Comparison of ENCODE assay signal across 13 cellular contexts in the genomic region with DNA sequence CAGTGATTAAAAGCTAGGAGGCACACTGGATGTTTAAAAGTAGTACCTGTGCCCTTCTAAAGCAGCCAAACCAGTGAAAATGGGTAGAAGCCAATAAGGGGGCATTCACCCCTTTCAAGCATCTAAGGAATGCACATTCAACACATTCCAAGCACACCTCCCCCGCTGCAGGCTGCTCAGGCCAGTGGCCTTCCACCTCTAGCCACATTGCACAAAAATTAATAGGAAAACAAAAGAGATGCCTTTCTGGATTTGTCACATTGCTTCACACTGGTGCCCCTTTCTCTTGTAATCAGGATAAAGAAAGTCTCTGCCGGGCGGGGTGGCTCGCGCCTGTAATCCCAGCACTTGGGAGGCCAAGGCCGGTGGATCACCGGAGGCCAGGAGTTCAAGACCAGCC.
DNase-seq lines count a peak whose midpoint lies in the region; ATAC-seq, FAIRE-seq and TF ChIP-seq lines count a peak whose summit lies in the region.
"Had no signal": no experiment of that assay in that cellular context is flagged by ENCODE, and none has a peak within 500 bp of the region (broad histone marks: within the 10 kb centered on the region; RNA-seq: fewer than 3 reads in every experiment).

No MANE protein-coding gene starts in this region.

- peak; percentile 45 for DNase-seq in GM03348 (ENCODE audit: low spot score)
- DNase-seq in SJSA1 (ENCODE audit: low read depth in 1 of 2, low spot score in 2 of 2): peak; percentile 90 to 93
- DNase-seq in iPS DF 4.7 (ENCODE audit: extremely low read depth, low spot score): peak; percentile 51
- peak in 5 of 6 donors; percentile 26 to 58 (median 48) for DNase-seq in pancreas
- no peak for DNase-seq in activated CD4-positive, alpha-beta memory T cell treated with anti-CD3 and anti-CD28 coated beads, Interleukin-2, amount 10 ng/mL, durations not matched to agents 7 days and 5 days
- DNase-seq in NCI-H2029 treated with DMSO at 0.1 percent for 48 hours (lab: John Stamatoyannopoulos, UW): no peak
- no peak for DNase-seq in COR-L47 (lab: John Stamatoyannopoulos, UW)
- DNase-seq in D721Med (ENCODE audit: insufficient read length, low spot score): no peak
- DNase-seq: activated CD4-positive, CD25-positive, alpha-beta regulatory T cell; activated effector memory CD4-positive, alpha-beta T cell treated with anti-CD3 and anti-CD28 coated beads, Interleukin-2, amount 50 U/mL, for 16 hours; dorsolateral prefrontal cortex; NCI-H1417 had no signal

- H3K27ac ChIP-seq in SJSA1: peak overlapping the region; percentile 73
- peak overlapping the region in 1 of 4 donors; percentile 27 for H3K27ac ChIP-seq in pancreas
- H3K27ac ChIP-seq: dorsolateral prefrontal cortex, right atrium auricular region had no signal

- H3K9me3 Mint-ChIP-seq in activated CD4-positive, alpha-beta memory T cell treated with anti-CD3 and anti-CD28 coated beads, Interleukin-2, amount 10 ng/mL, durations not matched to agents 7 days and 5 days: peaks cover 2% of the 10 kb centered on the region

- H3K4me3 Mint-ChIP-seq in activated CD4-positive, alpha-beta memory T cell treated with anti-CD3 and anti-CD28 coated beads, Interleukin-2, amount 10 ng/mL, durations not matched to agents 7 days and 5 days: no peak overlapping the region

- H3K4me3 ChIP-seq in SJSA1: no peak overlapping the region
- no peak overlapping the region for H3K4me3 ChIP-seq in pancreas
- H3K4me3 ChIP-seq: dorsolateral prefrontal cortex, right atrium auricular region had no signal

- WGBS in pancreas, 2 donors: 67 to 71% methylated on average over 7 of the region's 7 CpGs

- no peak overlapping the region for H3K27ac Mint-ChIP-seq in activated CD4-positive, alpha-beta memory T cell treated with anti-CD3 and anti-CD28 coated beads, Interleukin-2, amount 10 ng/mL, durations not matched to agents 7 days and 5 days

- FAIRE-seq in pancreas (lab: Jason Lieb, UNC): no peak
- no peak for FAIRE-seq in D721Med (lab: Jason Lieb, UNC)

- H3K9me3 ChIP-seq in SJSA1 (replicated peaks): no peaks in the 10 kb centered on the region
- H3K9me3 ChIP-seq in pancreas: no peaks in the 10 kb centered on the region
- H3K9me3 ChIP-seq: right atrium auricular region had no signal

- H3K27me3 Mint-ChIP-seq in activated CD4-positive, alpha-beta memory T cell treated with anti-CD3 and anti-CD28 coated beads, Interleukin-2, amount 10 ng/mL, durations not matched to agents 7 days and 5 days: no peaks in the 10 kb centered on the region

- no peaks in the 10 kb centered on the region for H3K4me1 Mint-ChIP-seq in activated CD4-positive, alpha-beta memory T cell treated with anti-CD3 and anti-CD28 coated beads, Interleukin-2, amount 10 ng/mL, durations not matched to agents 7 days and 5 days

- no peak for TF ChIP-seq CTCF in pancreas (IDR thresholded peaks at IDR 0.05)
- no peak for TF ChIP-seq CTCF in D721Med (IDR thresholded peaks at IDR 0.05; ENCODE audit: insufficient read depth, missing control alignments)

- intact Hi-C loops in pancreas (cut with DNase I): no loop called here

- no peaks in the 10 kb centered on the region for H3K36me3 Mint-ChIP-seq in activated CD4-positive, alpha-beta memory T cell treated with anti-CD3 and anti-CD28 coated beads, Interleukin-2, amount 10 ng/mL, durations not matched to agents 7 days and 5 days (ENCODE audit: low read depth)

- CTCF ChIA-PET in activated CD4-positive, alpha-beta memory T cell treated with anti-CD3 and anti-CD28 coated beads, Interleukin-2, amount 10 ng/mL, durations not matched to agents 7 days and 5 days (lab: Charles Lee): no interaction called here

- POLR2A ChIA-PET in activated CD4-positive, alpha-beta memory T cell treated with anti-CD3 and anti-CD28 coated beads, Interleukin-2, amount 10 ng/mL, durations not matched to agents 7 days and 5 days (lab: Charles Lee): no interaction called here

- peak; percentile 65 to 95 (median 90) for ATAC-seq in pancreas

- H3K4me1 ChIP-seq in SJSA1 (replicated peaks): peaks cover 23% of the 10 kb centered on the region
- no peaks in the 10 kb centered on the region for H3K4me1 ChIP-seq in pancreas

- no peaks in the 10 kb centered on the region for H3K27me3 ChIP-seq in SJSA1 (replicated peaks)
- no peaks in the 10 kb centered on the region for H3K27me3 ChIP-seq in pancreas
- H3K27me3 ChIP-seq: dorsolateral prefrontal cortex, right atrium auricular region had no signal

- H3K36me3 ChIP-seq in SJSA1 (no peaks in the 10 kb centered on the region), pancreas (no peaks in the 10 kb centered on the region)
- H3K36me3 ChIP-seq: right atrium auricular region had no signal

Comparison
In these comparisons a context has a peak if more than half of its experiments do, and no peak if none do; other contexts are left out.
1. DNase-seq: peak in GM03348 (single experiment), SJSA1 (2 of 2), iPS DF 4.7 (single experiment) and pancreas (5 of 6); none in activated CD4-positive, alpha-beta memory T cell treated with anti-CD3 and anti-CD28 coated beads, Interleukin-2, amount 10 ng/mL, durations not matched to agents 7 days and 5 days (single experiment), NCI-H2029 treated with DMSO at 0.1 percent for 48 hours (single experiment), COR-L47 (single experiment) and D721Med (single experiment).